Comparison of ENCODE assay signal across 16 cellular contexts in the genomic region with DNA sequence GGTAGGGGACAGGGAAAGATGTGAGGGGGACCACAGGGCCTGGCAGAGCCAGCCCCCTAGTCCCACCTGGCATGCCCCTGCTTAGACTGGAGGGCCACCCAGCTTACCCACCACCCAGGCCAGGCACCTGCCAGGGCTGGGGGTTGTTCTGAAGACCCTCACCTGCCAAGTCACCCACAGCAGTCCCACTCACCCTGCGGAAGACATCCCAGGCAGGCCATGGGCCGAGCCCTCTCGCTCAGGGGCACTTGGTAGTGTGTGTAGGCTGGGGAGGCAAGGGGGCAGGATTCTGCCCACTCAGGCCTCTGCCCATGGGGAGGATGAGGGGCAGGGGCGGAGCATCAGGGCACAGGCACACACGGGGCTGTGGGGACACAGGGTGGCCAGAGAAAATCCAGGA. TPM values are rescaled to one million over a fixed set of nuclear protein-coding genes. Genes with fewer than 3 reads are reported as not detected.
A peak's percentile ranks its signal among the peaks of the same experiment; 100 is the strongest.
DNase-seq lines count a peak whose midpoint lies in the region; ATAC-seq, FAIRE-seq and TF ChIP-seq lines count a peak whose summit lies in the region.
"Had no signal": no experiment of that assay in that cellular context is flagged by ENCODE, and none has a peak within 500 bp of the region (broad histone marks: within the 10 kb centered on the region; RNA-seq: fewer than 3 reads in every experiment).

No MANE protein-coding gene starts in this region.

- H3K27me3 ChIP-seq in GM23338 (ENCODE audit: insufficient read depth) = no peaks in the 10 kb centered on the region
- no peaks in the 10 kb centered on the region for H3K27me3 ChIP-seq in body of pancreas
- H3K27me3 ChIP-seq in keratinocyte (ENCODE audit: control insufficient read depth, extremely low read depth, insufficient read depth, low read length) = no peaks in the 10 kb centered on the region
- H3K27me3 ChIP-seq in skeletal muscle satellite cell (ENCODE audit: control insufficient read depth, insufficient read depth, low read length) = no peaks in the 10 kb centered on the region

- CTCF ChIA-PET in activated CD4-positive, alpha-beta T cell treated with anti-CD3 and anti-CD28 coated beads for 36 hours (lab: Charles Lee) = interaction anchor here (1.5 kb wide), 1 partner anchor 9 kb away, joined by 3 read pairs; no protein-coding TSS in a partner anchor

- H3K9me1 ChIP-seq in keratinocyte (ENCODE audit: control insufficient read depth, extremely low read depth, insufficient read depth, low read length) = no peaks in the 10 kb centered on the region

- FAIRE-seq in keratinocyte (lab: Jason Lieb, UNC) = no peak

- intact Hi-C loops in body of pancreas (cut with DNase I) = no loop called here
- intact Hi-C loops in activated CD4-positive, alpha-beta T cell treated with anti-CD3 and anti-CD28 coated beads for 36 hours (cut with DNase I, micrococcal nuclease) = no loop called here

- H3K27ac Mint-ChIP-seq in GM23338 = peak overlapping the region; percentile 83; the same call in 1 of the 2 replicates
- no peak overlapping the region for H3K27ac Mint-ChIP-seq in activated CD4-positive, alpha-beta T cell treated with anti-CD3 and anti-CD28 coated beads for 36 hours
- H3K27ac Mint-ChIP-seq: activated CD4-positive, alpha-beta memory T cell treated with anti-CD3 and anti-CD28 coated beads for 36 hours; T-helper 17 cell had no signal

- POLR2A ChIA-PET in activated CD4-positive, alpha-beta T cell treated with anti-CD3 and anti-CD28 coated beads for 36 hours (lab: Charles Lee) = no interaction called here

- TF ChIP-seq POLR2A in body of pancreas (IDR thresholded peaks at IDR 0.05) = no peak

- WGBS in body of pancreas, 2 donors = 82 to 93% methylated on average over 2 to 5 of the region's 5 CpGs

- H3K79me2 ChIP-seq in GM23338 (replicated peaks; ENCODE audit: insufficient read depth) (no peaks in the 10 kb centered on the region), keratinocyte (ENCODE audit: control insufficient read depth, insufficient read depth, low read length) (peaks cover 62% of the 10 kb centered on the region)

- DNase-seq in GM23338 (ENCODE audit: low spot score) = no peak
- no peak for DNase-seq in body of pancreas
- DNase-seq in keratinocyte (ENCODE audit: low read depth, low spot score) = no peak
- DNase-seq in activated CD4-positive, alpha-beta T cell treated with anti-CD3 and anti-CD28 coated beads for 36 hours = no peak
- DNase-seq in SW 1271 (lab: John Stamatoyannopoulos, UW) = no peak
- no peak for DNase-seq in CD1c-positive myeloid dendritic cell (ENCODE audit: extremely low spot score)
- DNase-seq: activated CD4-positive, alpha-beta memory T cell treated with anti-CD3 and anti-CD28 coated beads for 36 hours; activated naive CD4-positive, alpha-beta T cell; DMS53; HCEC 1CT; NCI-H2029; NK-92 treated with Interleukin-12 subunit alpha and Interleukin-12 subunit beta, amount 100 ng/mL, for 24 hours; T-helper 17 cell had no signal

- dilution Hi-C loops in keratinocyte (cut with MboI; ENCODE audit: extremely low pct_ligation_motif_present, low sequenced_read_pairs) = no loop called here

- H3K27ac ChIP-seq in GM23338 (ENCODE audit: low read depth) = 0 out of 2 replicates have a peak overlapping the region, but pooled peaks have one; percentile 14
- H3K27ac ChIP-seq in body of pancreas = peak overlapping the region; percentile 42 to 61 (median 47)
- H3K27ac ChIP-seq in keratinocyte (ENCODE audit: control insufficient read depth, insufficient read depth, low read length) = peak overlapping the region; percentile 70
- H3K27ac ChIP-seq: KMS-11 had no signal

- H3K9me3 ChIP-seq in body of pancreas = no peaks in the 10 kb centered on the region
- H3K9me3 ChIP-seq in keratinocyte (ENCODE audit: control insufficient read depth, low read depth, low read length) = no peaks in the 10 kb centered on the region
- no peaks in the 10 kb centered on the region for H3K9me3 ChIP-seq in skeletal muscle satellite cell (replicated peaks; ENCODE audit: low read length)

- H3K9ac ChIP-seq in keratinocyte (ENCODE audit: control insufficient read depth, extremely low read depth, insufficient read depth, low read length) (peak overlapping the region; percentile 55), skeletal muscle satellite cell (ENCODE audit: low read depth, low read length) (peak overlapping the region; percentile 31)
- H3K9ac ChIP-seq: KMS-11 had no signal

- TF ChIP-seq CTCF in GM23338 (conservative IDR thresholded peaks at IDR 0.05; ENCODE audit: low read depth in 2 of 2) (no peak), body of pancreas (IDR thresholded peaks at IDR 0.05) (no peak), keratinocyte (optimal IDR thresholded peaks at IDR 0.05 in 1 of 3, IDR thresholded peaks at IDR 0.05 in 1 of 3, conservative IDR thresholded peaks at IDR 0.05 in 1 of 3; ENCODE audit: extremely low read depth in 1 of 3, insufficient read depth in 2 of 3, low read length in 3 of 3) (no peak)

- no peaks in the 10 kb centered on the region for H3K4me1 ChIP-seq in GM23338 (ENCODE audit: insufficient read depth)
- H3K4me1 ChIP-seq in body of pancreas = peaks cover 36% of the 10 kb centered on the region
- peaks cover 61% of the 10 kb centered on the region for H3K4me1 ChIP-seq in keratinocyte (ENCODE audit: control insufficient read depth, extremely low read depth, insufficient read depth, low read length)
- H3K4me1 ChIP-seq in skeletal muscle satellite cell (ENCODE audit: control insufficient read depth, insufficient read depth, low read length) = peaks cover 55% of the 10 kb centered on the region

- H4K20me1 ChIP-seq in GM23338 (replicated peaks; ENCODE audit: insufficient read depth) = no peaks in the 10 kb centered on the region; the same call in 1 of the 2 replicates
- H4K20me1 ChIP-seq in keratinocyte (ENCODE audit: control insufficient read depth, extremely low read depth, insufficient read depth, low read length) = no peaks in the 10 kb centered on the region

- no peak overlapping the region for H2AFZ ChIP-seq in GM23338
- H2AFZ ChIP-seq in keratinocyte (ENCODE audit: control insufficient read depth, low read length) = no peak overlapping the region

- H3K4me3 Mint-ChIP-seq in GM23338 = no peak overlapping the region
- H3K4me3 Mint-ChIP-seq in activated CD4-positive, alpha-beta T cell treated with anti-CD3 and anti-CD28 coated beads for 36 hours = no peak overlapping the region
- H3K4me3 Mint-ChIP-seq: activated CD4-positive, alpha-beta memory T cell treated with anti-CD3 and anti-CD28 coated beads for 36 hours; T-helper 17 cell had no signal

- H3K27me3 Mint-ChIP-seq in GM23338 (ENCODE audit: insufficient read depth, low read depth, poor library complexity) = peaks cover 29% of the 10 kb centered on the region
- peaks cover 3% of the 10 kb centered on the region for H3K27me3 Mint-ChIP-seq in activated CD4-positive, alpha-beta T cell treated with anti-CD3 and anti-CD28 coated beads for 36 hours
- H3K27me3 Mint-ChIP-seq: T-helper 17 cell had no signal

- no peaks in the 10 kb centered on the region for H3K9me3 Mint-ChIP-seq in GM23338
- H3K9me3 Mint-ChIP-seq in activated CD4-positive, alpha-beta T cell treated with anti-CD3 and anti-CD28 coated beads for 36 hours (ENCODE audit: low read depth) = no peaks in the 10 kb centered on the region
- H3K9me3 Mint-ChIP-seq: activated CD4-positive, alpha-beta memory T cell treated with anti-CD3 and anti-CD28 coated beads for 36 hours had no signal

- H3K4me3 ChIP-seq in GM23338 (no peak overlapping the region), body of pancreas (no peak overlapping the region), keratinocyte (ENCODE audit: control insufficient read depth in 2 of 3, extremely low read depth in 1 of 3, insufficient read depth in 2 of 3, low read depth in 1 of 3, low read length in 3 of 3) (no peak overlapping the region), skeletal muscle satellite cell (ENCODE audit: low read length) (no peak overlapping the region)

- H3K36me3 ChIP-seq in GM23338 (ENCODE audit: insufficient read depth) (no peaks in the 10 kb centered on the region), body of pancreas (replicated peaks in 1 of 2; ENCODE audit: insufficient read depth in 1 of 2, low read depth in 2 of 2) (no peaks in the 10 kb centered on the region), keratinocyte (ENCODE audit: control insufficient read depth in 2 of 2, extremely low read depth in 1 of 2, insufficient read depth in 2 of 2, low read length in 2 of 2) (peaks cover 0 to 4% of the 10 kb centered on the region in 2 experiments), skeletal muscle satellite cell (ENCODE audit: insufficient read depth, low read length) (no peaks in the 10 kb centered on the region)

- H3K36me3 Mint-ChIP-seq in GM23338 (ENCODE audit: low read depth) = no peaks in the 10 kb centered on the region
- H3K36me3 Mint-ChIP-seq in activated CD4-positive, alpha-beta T cell treated with anti-CD3 and anti-CD28 coated beads for 36 hours (ENCODE audit: low read depth) = no peaks in the 10 kb centered on the region
- H3K36me3 Mint-ChIP-seq: activated CD4-positive, alpha-beta memory T cell treated with anti-CD3 and anti-CD28 coated beads for 36 hours had no signal

- peaks cover 4% of the 10 kb centered on the region; the same call in 1 of the 2 replicates for H3F3A ChIP-seq in GM23338 (replicated peaks; ENCODE audit: low read depth)

- H3K4me2 ChIP-seq in GM23338 (no peak overlapping the region), keratinocyte (ENCODE audit: control insufficient read depth, extremely low read depth, insufficient read depth, low read depth, low read length) (peak overlapping the region; percentile 70), skeletal muscle satellite cell (ENCODE audit: low read length) (peak overlapping the region; percentile 44)
- H3K4me2 ChIP-seq: KMS-11 had no signal

- peaks cover 11% of the 10 kb centered on the region for H3K4me1 Mint-ChIP-seq in GM23338
- no peaks in the 10 kb centered on the region for H3K4me1 Mint-ChIP-seq in activated CD4-positive, alpha-beta T cell treated with anti-CD3 and anti-CD28 coated beads for 36 hours
- H3K4me1 Mint-ChIP-seq: T-helper 17 cell had no signal

- no peak for ATAC-seq in GM23338
- no peak for ATAC-seq in body of pancreas
- no peak for ATAC-seq in activated CD4-positive, alpha-beta T cell treated with anti-CD3 and anti-CD28 coated beads for 36 hours
- ATAC-seq in HG02840 (IDR thresholded peaks at IDR 0.05; ENCODE audit: low FRiP score, unreplicated experiment) = no peak
- ATAC-seq: T-helper 17 cell had no signal

- H3K9me2 ChIP-seq in GM23338 (ENCODE audit: insufficient read depth) = no peaks in the 10 kb centered on the region

RNA-seq across cellular contexts. Expression of a gene that starts 4.0 kb away (rescaled TPM):
- 15.9 and 32.1 TPM in 2 replicates for total RNA-seq in GM23338 (2014; rRNA removed; shearing (Covaris generic))
- polyA plus RNA-seq in GM23338 (2016; fragmentation: Nextera tagmentation; extraction: Ambion mirVana) = 3.0 and 5.7 TPM in 2 replicates
- total RNA-seq in body of pancreas = 10 to 100 TPM in 1 of 2 donors, 1 to 10 TPM in 1; 5.4 to 23.4 TPM
- 53.3 to 86.4 TPM (median 75.7 TPM) in 3 replicates for polyA plus RNA-seq in keratinocyte
- polyA plus RNA-seq in keratinocyte (2011; ENCODE audit: low read depth) = 27.6 TPM
- polyA plus RNA-seq in keratinocyte (2011; cell fraction: cytosol; rRNA removed) = 44.0 and 93.3 TPM in 2 replicates
- 46.4 and 64.5 TPM in 2 replicates for polyA plus RNA-seq in keratinocyte (2011; cell fraction: nucleus; rRNA removed)
- polyA plus RNA-seq in keratinocyte (2012; ENCODE audit: low replicate concordance) = 32.9 and 85.2 TPM in 2 replicates
- 77.9 to 252 TPM (median 124 TPM) in 3 replicates for polyA minus RNA-seq in keratinocyte
- polyA minus RNA-seq in keratinocyte (2011; cell fraction: cytosol; rRNA and poly(A)+ RNA removed) = 136 TPM
- polyA minus RNA-seq in keratinocyte (2011; cell fraction: nucleus; rRNA and poly(A)+ RNA removed) = 45.5 and 47.5 TPM in 2 replicates
- 5.3 and 13.3 TPM in 2 replicates for total RNA-seq in skeletal muscle satellite cell (2012; rRNA removed)
- 1 to 10 TPM; 2.9 to 3.4 TPM for total RNA-seq in activated CD4-positive, alpha-beta T cell treated with anti-CD3 and anti-CD28 coated beads for 36 hours

RNA-seq across cellular contexts. Expression of a gene that starts 7.2 kb away (rescaled TPM):
- 5.1 and 6.7 TPM in 2 replicates for total RNA-seq in GM23338 (2014; rRNA removed; shearing (Covaris generic))
- 4.5 and 5.1 TPM in 2 replicates for polyA plus RNA-seq in GM23338 (2016; fragmentation: Nextera tagmentation; extraction: Ambion mirVana)
- 10 to 100 TPM; 20.8 to 21.1 TPM for total RNA-seq in body of pancreas
- 2.6 to 4.4 TPM (median 2.8 TPM) in 3 replicates for polyA plus RNA-seq in keratinocyte
- 4.6 TPM for polyA plus RNA-seq in keratinocyte (2011; ENCODE audit: low read depth)
- polyA plus RNA-seq in keratinocyte (2011; cell fraction: cytosol; rRNA removed) = 1.8 and 2.8 TPM in 2 replicates
- polyA plus RNA-seq in keratinocyte (2011; cell fraction: nucleus; rRNA removed) = 7.9 and 11.8 TPM in 2 replicates
- polyA plus RNA-seq in keratinocyte (2012; ENCODE audit: low replicate concordance) = 3.5 and 7.2 TPM in 2 replicates
- 1.3 to 3.9 TPM (median 3.9 TPM) in 3 replicates for polyA minus RNA-seq in keratinocyte
- polyA minus RNA-seq in keratinocyte (2011; cell fraction: cytosol; rRNA and poly(A)+ RNA removed) = 5.0 TPM
- 3.8 and 7.3 TPM in 2 replicates for polyA minus RNA-seq in keratinocyte (2011; cell fraction: nucleus; rRNA and poly(A)+ RNA removed)
- 0.87 and 4.6 TPM in 2 replicates for total RNA-seq in skeletal muscle satellite cell (2012; rRNA removed)
- total RNA-seq in activated CD4-positive, alpha-beta T cell treated with anti-CD3 and anti-CD28 coated beads for 36 hours = 10 to 100 TPM; 12.7 to 13.4 TPM

RNA-seq across cellular contexts. Expression of a gene that starts 19.9 kb away (rescaled TPM):
- 10.9 and 11.9 TPM in 2 replicates for total RNA-seq in GM23338 (2014; rRNA removed; shearing (Covaris generic))
- polyA plus RNA-seq in GM23338 (2016; fragmentation: Nextera tagmentation; extraction: Ambion mirVana) = 9.2 and 9.7 TPM in 2 replicates
- 10 to 100 TPM; 13.8 to 15.3 TPM for total RNA-seq in body of pancreas
- polyA plus RNA-seq in keratinocyte = 15.3 to 22.2 TPM (median 19.9 TPM) in 3 replicates
- 17.4 TPM for polyA plus RNA-seq in keratinocyte (2011; ENCODE audit: low read depth)
- polyA plus RNA-seq in keratinocyte (2011; cell fraction: cytosol; rRNA removed) = 13.2 and 16.9 TPM in 2 replicates
- polyA plus RNA-seq in keratinocyte (2011; cell fraction: nucleus; rRNA removed) = 55.2 and 57.6 TPM in 2 replicates
- polyA plus RNA-seq in keratinocyte (2012; ENCODE audit: low replicate concordance) = 20.4 and 40.9 TPM in 2 replicates
- 6.6 to 11.5 TPM (median 6.8 TPM) in 3 replicates for polyA minus RNA-seq in keratinocyte
- 13.8 TPM for polyA minus RNA-seq in keratinocyte (2011; cell fraction: cytosol; rRNA and poly(A)+ RNA removed)
- 12.7 and 19.0 TPM in 2 replicates for polyA minus RNA-seq in keratinocyte (2011; cell fraction: nucleus; rRNA and poly(A)+ RNA removed)
- 4.2 and 4.3 TPM in 2 replicates for total RNA-seq in skeletal muscle satellite cell (2012; rRNA removed)
- total RNA-seq in activated CD4-positive, alpha-beta T cell treated with anti-CD3 and anti-CD28 coated beads for 36 hours = 10 to 100 TPM; 27.1 to 27.3 TPM

RNA-seq across cellular contexts. Expression of a gene that starts 33.3 kb away (rescaled TPM):
- 9.0 and 9.8 TPM in 2 replicates for total RNA-seq in GM23338 (2014; rRNA removed; shearing (Covaris generic))
- polyA plus RNA-seq in GM23338 (2016; fragmentation: Nextera tagmentation; extraction: Ambion mirVana) (9.5 and 12.4 TPM in 2 replicates), keratinocyte (2.3 to 3.4 TPM (median 3.1 TPM) in 3 replicates)
- total RNA-seq in body of pancreas = 10 to 100 TPM in 1 of 2 donors, 1 to 10 TPM in 1; 5.9 to 10.1 TPM
- 1.1 TPM for polyA plus RNA-seq in keratinocyte (2011; ENCODE audit: low read depth)
- 1.3 and 3.0 TPM in 2 replicates for polyA plus RNA-seq in keratinocyte (2011; cell fraction: cytosol; rRNA removed)
- 1.7 and 2.3 TPM in 2 replicates for polyA plus RNA-seq in keratinocyte (2011; cell fraction: nucleus; rRNA removed)
- polyA plus RNA-seq in keratinocyte (2012; ENCODE audit: low replicate concordance) = 1.7 and 3.3 TPM in 2 replicates
- 0.63 to 2.7 TPM (median 1.4 TPM) in 3 replicates for polyA minus RNA-seq in keratinocyte
- 2.1 TPM for polyA minus RNA-seq in keratinocyte (2011; cell fraction: cytosol; rRNA and poly(A)+ RNA removed)
- polyA minus RNA-seq in keratinocyte (2011; cell fraction: nucleus; rRNA and poly(A)+ RNA removed) = 0.74 and 0.93 TPM in 2 replicates
- total RNA-seq in skeletal muscle satellite cell (2012; rRNA removed) = 4.6 and 8.3 TPM in 2 replicates
- 1 to 10 TPM; 3.9 to 4.6 TPM for total RNA-seq in activated CD4-positive, alpha-beta T cell treated with anti-CD3 and anti-CD28 coated beads for 36 hours

Comparison
In these comparisons a context has a peak if more than half of its experiments do, and no peak if none do; other contexts are left out.
1. H3K27ac ChIP-seq: peak in every context shown above with its lines; median percentile 70 in keratinocyte; 47 in body of pancreas; 14 in GM23338.